In the genomic region with DNA sequence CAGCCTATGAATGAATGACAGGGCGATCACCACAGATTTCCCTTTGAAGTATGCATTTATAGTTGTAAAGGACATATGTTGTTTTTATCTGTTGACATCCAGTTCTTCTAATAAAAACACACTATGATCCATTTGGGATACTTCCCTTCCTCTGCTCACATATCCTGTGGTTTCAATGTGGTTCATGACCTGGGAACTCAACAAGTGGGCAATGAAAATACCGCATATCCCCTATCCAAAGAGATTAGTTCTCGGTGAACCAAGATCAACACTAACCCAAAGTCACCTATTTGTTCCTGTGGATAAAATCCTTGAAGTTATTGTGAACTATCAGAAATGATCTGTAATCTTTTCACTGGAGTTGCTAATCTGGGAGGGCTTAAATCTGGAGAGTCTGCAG, we compare ENCODE assay signal across 35 cellular contexts. TPM values are rescaled to one million over a fixed set of nuclear protein-coding genes. Genes with fewer than 3 reads are reported as not detected.
"Had no signal": no experiment of that assay in that cellular context is flagged by ENCODE, and none has a peak within 500 bp of the region (broad histone marks: within the 10 kb centered on the region; RNA-seq: fewer than 3 reads in every experiment).

No MANE protein-coding gene starts in this region.

- H3K9me3 ChIP-seq: adrenal gland, body of pancreas had no signal

- H3K9me3 Mint-ChIP-seq: activated CD4-positive, alpha-beta T cell treated with anti-CD3 and anti-CD28 coated beads, Interleukin-2, amount 10 ng/mL, durations not matched to agents 24 days and 14 days; activated naive CD4-positive, alpha-beta T cell treated with anti-CD3 and anti-CD28 coated beads for 36 hours; activated naive CD4-positive, alpha-beta T cell treated with anti-CD3 and anti-CD28 coated beads, Interleukin-2, amount 50 U/mL, for 24 hours; activated naive CD8-positive, alpha-beta T cell treated with anti-CD3 and anti-CD28 coated beads for 36 hours; activated naive CD8-positive, alpha-beta T cell treated with anti-CD3 and anti-CD28 coated beads, Interleukin-2, amount 50 U/mL, for 24 hours; activated T-helper 1 cell treated with anti-CD3 and anti-CD28 coated beads, Interleukin-12 subunit alpha, Interleukin-12 subunit beta, Interleukin-2, Interleukin-4 antibody, amounts not matched to agents 30 ng/mL and 10 ng/mL and 1 ng/mL, durations not matched to agents 14 hours and 24 hours and 36 hours; activated T-helper 2 cell treated with anti-CD3 and anti-CD28 coated beads, Interferon-gamma antibody, Interleukin-2, Interleukin-4, amounts not matched to agents 10 μg/mL and 5 μg/mL and 100 μg/mL, durations not matched to agents 14 hours and 24 hours and 36 hours; endodermal cell had no signal

- H3K27me3 Mint-ChIP-seq: activated CD4-positive, alpha-beta T cell treated with anti-CD3 and anti-CD28 coated beads, Interleukin-2, amount 10 ng/mL, durations not matched to agents 24 days and 14 days; activated CD8-positive, alpha-beta memory T cell treated with anti-CD3 and anti-CD28 coated beads, Interleukin-2, amount 10 ng/mL, durations not matched to agents 7 days and 5 days; activated naive CD8-positive, alpha-beta T cell treated with anti-CD3 and anti-CD28 coated beads for 36 hours; activated naive CD8-positive, alpha-beta T cell treated with anti-CD3 and anti-CD28 coated beads, Interleukin-2, amount 50 U/mL, for 24 hours had no signal

- H3K4me1 ChIP-seq: adrenal gland, body of pancreas had no signal

- H3K27ac ChIP-seq: adrenal gland, body of pancreas, epithelial cell of prostate had no signal

- DNase-seq: activated CD4-positive, alpha-beta memory T cell treated with anti-CD3 and anti-CD28 coated beads for 36 hours; activated CD4-positive, alpha-beta T cell treated with anti-CD3 and anti-CD28 coated beads for 36 hours; activated CD4-positive, alpha-beta T cell treated with anti-CD3 and anti-CD28 coated beads, Interleukin-2, amount 10 ng/mL, durations not matched to agents 24 days and 14 days; activated CD4-positive, CD25-positive, alpha-beta regulatory T cell; activated CD4-positive, CD25-positive, alpha-beta regulatory T cell treated with anti-CD3 and anti-CD28 coated beads, Interleukin-2, amount 50 U/mL, for 72 hours; activated CD8-positive, alpha-beta memory T cell treated with anti-CD3 and anti-CD28 coated beads, Interleukin-2, amount 10 ng/mL, durations not matched to agents 7 days and 5 days; activated CD8-positive, alpha-beta memory T cell treated with anti-CD3 and anti-CD28 coated beads, Interleukin-2, amount 50 U/mL, for 4 hours; activated CD8-positive, alpha-beta T cell treated with anti-CD3 and anti-CD28 coated beads, Interleukin-2, amount 10 ng/mL, durations not matched to agents 7 days and 5 days; activated effector memory CD4-positive, alpha-beta T cell treated with anti-CD3 and anti-CD28 coated beads, Interleukin-2, amount 50 U/mL, for 16 hours; activated naive CD4-positive, alpha-beta T cell treated with anti-CD3 and anti-CD28 coated beads for 36 hours; activated naive CD8-positive, alpha-beta T cell treated with anti-CD3 and anti-CD28 coated beads for 36 hours; activated naive CD8-positive, alpha-beta T cell treated with anti-CD3 and anti-CD28 coated beads, Interleukin-2, amount 50 U/mL, for 24 hours; activated T-cell treated with anti-CD3 and anti-CD28 coated beads, Interleukin-2, amount 50 U/mL, for 1 hour; activated T-cell treated with anti-CD3 and anti-CD28 coated beads, Interleukin-2, amount 50 U/mL, for 48 hours; adrenal gland; amygdala; aorta; body of pancreas; caudate nucleus; cortex of kidney; dorsolateral prefrontal cortex; effector memory CD4-positive, alpha-beta T cell; endodermal cell; foreskin fibroblast; glutamatergic neuron; T-helper 2 cell had no signal

- H3K27ac Mint-ChIP-seq: activated CD4-positive, alpha-beta memory T cell treated with anti-CD3 and anti-CD28 coated beads for 36 hours; activated CD4-positive, alpha-beta T cell treated with anti-CD3 and anti-CD28 coated beads for 36 hours; activated CD4-positive, alpha-beta T cell treated with anti-CD3 and anti-CD28 coated beads, Interleukin-2, amount 10 ng/mL, durations not matched to agents 24 days and 14 days; activated CD8-positive, alpha-beta memory T cell treated with anti-CD3 and anti-CD28 coated beads, Interleukin-2, amount 10 ng/mL, durations not matched to agents 7 days and 5 days; activated CD8-positive, alpha-beta T cell treated with anti-CD3 and anti-CD28 coated beads, Interleukin-2, amount 10 ng/mL, durations not matched to agents 7 days and 5 days; activated naive CD4-positive, alpha-beta T cell treated with anti-CD3 and anti-CD28 coated beads for 36 hours; activated naive CD4-positive, alpha-beta T cell treated with anti-CD3 and anti-CD28 coated beads, Interleukin-2, amount 50 U/mL, for 24 hours; activated naive CD8-positive, alpha-beta T cell treated with anti-CD3 and anti-CD28 coated beads for 36 hours; activated naive CD8-positive, alpha-beta T cell treated with anti-CD3 and anti-CD28 coated beads, Interleukin-2, amount 50 U/mL, for 24 hours; activated T-helper 1 cell treated with anti-CD3 and anti-CD28 coated beads, Interleukin-12 subunit alpha, Interleukin-12 subunit beta, Interleukin-2, Interleukin-4 antibody, amounts not matched to agents 30 ng/mL and 10 ng/mL and 1 ng/mL, durations not matched to agents 14 hours and 24 hours and 36 hours; activated T-helper 2 cell treated with anti-CD3 and anti-CD28 coated beads, Interferon-gamma antibody, Interleukin-2, Interleukin-4, amounts not matched to agents 10 μg/mL and 5 μg/mL and 100 μg/mL, durations not matched to agents 14 hours and 24 hours and 36 hours; endodermal cell had no signal

- H3K36me3 Mint-ChIP-seq: activated CD4-positive, alpha-beta memory T cell treated with anti-CD3 and anti-CD28 coated beads for 36 hours; activated CD8-positive, alpha-beta memory T cell treated with anti-CD3 and anti-CD28 coated beads, Interleukin-2, amount 10 ng/mL, durations not matched to agents 7 days and 5 days; activated naive CD4-positive, alpha-beta T cell treated with anti-CD3 and anti-CD28 coated beads, Interleukin-2, amount 50 U/mL, for 24 hours; activated naive CD8-positive, alpha-beta T cell treated with anti-CD3 and anti-CD28 coated beads for 36 hours had no signal

- H3K27me3 ChIP-seq: adrenal gland, body of pancreas had no signal

- H3K4me3 ChIP-seq: adrenal gland, body of pancreas, dorsolateral prefrontal cortex had no signal

- ATAC-seq: activated CD4-positive, alpha-beta T cell treated with anti-CD3 and anti-CD28 coated beads for 36 hours; activated CD8-positive, alpha-beta memory T cell treated with anti-CD3 and anti-CD28 coated beads, Interleukin-2, amount 10 ng/mL, durations not matched to agents 7 days and 5 days; activated CD8-positive, alpha-beta T cell treated with anti-CD3 and anti-CD28 coated beads, Interleukin-2, amount 10 ng/mL, durations not matched to agents 7 days and 5 days; activated naive CD8-positive, alpha-beta T cell treated with anti-CD3 and anti-CD28 coated beads, Interleukin-2, amount 50 U/mL, for 24 hours; body of pancreas; esophagus mucosa had no signal

- FAIRE-seq: colon, frontal cortex had no signal

- H3K4me1 Mint-ChIP-seq: activated CD4-positive, alpha-beta T cell treated with anti-CD3 and anti-CD28 coated beads for 36 hours; activated CD4-positive, alpha-beta T cell treated with anti-CD3 and anti-CD28 coated beads, Interleukin-2, amount 10 ng/mL, durations not matched to agents 24 days and 14 days; activated CD8-positive, alpha-beta memory T cell treated with anti-CD3 and anti-CD28 coated beads, Interleukin-2, amount 10 ng/mL, durations not matched to agents 7 days and 5 days; activated naive CD4-positive, alpha-beta T cell treated with anti-CD3 and anti-CD28 coated beads, Interleukin-2, amount 50 U/mL, for 24 hours; activated naive CD8-positive, alpha-beta T cell treated with anti-CD3 and anti-CD28 coated beads for 36 hours; activated naive CD8-positive, alpha-beta T cell treated with anti-CD3 and anti-CD28 coated beads, Interleukin-2, amount 50 U/mL, for 24 hours had no signal

- H3K4me3 Mint-ChIP-seq: activated CD4-positive, alpha-beta memory T cell treated with anti-CD3 and anti-CD28 coated beads for 36 hours; activated CD4-positive, alpha-beta T cell treated with anti-CD3 and anti-CD28 coated beads for 36 hours; activated CD4-positive, alpha-beta T cell treated with anti-CD3 and anti-CD28 coated beads, Interleukin-2, amount 10 ng/mL, durations not matched to agents 24 days and 14 days; activated CD8-positive, alpha-beta memory T cell treated with anti-CD3 and anti-CD28 coated beads, Interleukin-2, amount 10 ng/mL, durations not matched to agents 7 days and 5 days; activated CD8-positive, alpha-beta T cell treated with anti-CD3 and anti-CD28 coated beads, Interleukin-2, amount 10 ng/mL, durations not matched to agents 7 days and 5 days; activated naive CD4-positive, alpha-beta T cell treated with anti-CD3 and anti-CD28 coated beads for 36 hours; activated naive CD4-positive, alpha-beta T cell treated with anti-CD3 and anti-CD28 coated beads, Interleukin-2, amount 50 U/mL, for 24 hours; activated naive CD8-positive, alpha-beta T cell treated with anti-CD3 and anti-CD28 coated beads for 36 hours; activated naive CD8-positive, alpha-beta T cell treated with anti-CD3 and anti-CD28 coated beads, Interleukin-2, amount 50 U/mL, for 24 hours; activated T-helper 1 cell treated with anti-CD3 and anti-CD28 coated beads, Interleukin-12 subunit alpha, Interleukin-12 subunit beta, Interleukin-2, Interleukin-4 antibody, amounts not matched to agents 30 ng/mL and 10 ng/mL and 1 ng/mL, durations not matched to agents 14 hours and 24 hours and 36 hours; endodermal cell had no signal

RNA-seq across cellular contexts. Expression of a gene that starts 16.0 kb away (rescaled TPM):
- total RNA-seq: activated CD4-positive, alpha-beta memory T cell treated with anti-CD3 and anti-CD28 coated beads for 36 hours; activated CD4-positive, alpha-beta T cell treated with anti-CD3 and anti-CD28 coated beads for 36 hours; activated CD4-positive, alpha-beta T cell treated with anti-CD3 and anti-CD28 coated beads, Interleukin-2, amount 10 ng/mL, durations not matched to agents 24 days and 14 days; activated CD8-positive, alpha-beta memory T cell treated with anti-CD3 and anti-CD28 coated beads for 36 hours; activated CD8-positive, alpha-beta memory T cell treated with anti-CD3 and anti-CD28 coated beads, Interleukin-2, amount 10 ng/mL, durations not matched to agents 7 days and 5 days; activated CD8-positive, alpha-beta T cell treated with anti-CD3 and anti-CD28 coated beads, Interleukin-2, amount 10 ng/mL, durations not matched to agents 7 days and 5 days; activated naive CD4-positive, alpha-beta T cell treated with anti-CD3 and anti-CD28 coated beads for 36 hours; activated naive CD8-positive, alpha-beta T cell treated with anti-CD3 and anti-CD28 coated beads for 36 hours; activated T-helper 1 cell treated with anti-CD3 and anti-CD28 coated beads, Interleukin-12 subunit alpha, Interleukin-12 subunit beta, Interleukin-2, Interleukin-4 antibody, amounts not matched to agents 30 ng/mL and 10 ng/mL and 1 ng/mL, durations not matched to agents 14 hours and 24 hours and 36 hours; activated T-helper 2 cell treated with anti-CD3 and anti-CD28 coated beads, Interferon-gamma antibody, Interleukin-2, Interleukin-4, amounts not matched to agents 10 μg/mL and 5 μg/mL and 100 μg/mL, durations not matched to agents 14 hours and 24 hours and 36 hours; endodermal cell; T-helper 1 cell treated with Interleukin-12 subunit alpha and Interleukin-12 subunit beta and Interleukin-4 antibody, amounts not matched to agents 30 ng/mL and 1 ng/mL, for 36 hours had no signal
